In the genomic region with DNA sequence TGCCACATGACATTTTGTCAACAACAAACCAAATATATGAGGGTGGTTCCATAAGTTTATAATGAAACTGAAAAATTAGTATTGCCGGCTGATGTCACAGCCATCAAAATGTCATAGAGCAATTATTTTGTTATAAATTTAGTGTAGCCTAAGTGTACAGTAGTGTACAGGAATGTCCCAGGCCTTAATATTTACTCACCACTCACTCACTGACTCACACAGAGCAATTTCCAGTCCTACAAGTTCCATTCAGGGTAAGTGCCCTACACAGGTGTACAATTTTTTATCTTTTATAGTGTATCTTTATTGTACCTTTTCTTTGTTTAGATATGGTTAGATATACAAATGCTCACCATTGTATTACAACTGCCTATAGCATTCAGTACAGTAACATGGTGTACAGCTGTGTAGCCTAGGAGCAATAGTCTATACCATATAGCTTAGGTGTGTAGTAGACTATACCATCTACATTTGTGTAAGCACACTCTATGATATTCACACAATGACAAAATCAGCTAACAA, we compare ENCODE assay signal across 22 cellular contexts.
A peak's percentile ranks its signal among the peaks of the same experiment; 100 is the strongest.
DNase-seq lines count a peak whose midpoint lies in the region; ATAC-seq and TF ChIP-seq lines count a peak whose summit lies in the region.
"Had no signal": no experiment of that assay in that cellular context is flagged by ENCODE, and none has a peak within 500 bp of the region (broad histone marks: within the 10 kb centered on the region; RNA-seq: fewer than 3 reads in every experiment).

No MANE protein-coding gene starts in this region.

- DNase-seq in LNCaP clone FGC (ENCODE audit: low read depth) (peak; percentile 71), epithelial cell of esophagus (ENCODE audit: low read depth) (peak; percentile 64), mucosa of descending colon (peak in 1 of 3 donors; percentile 9), DMS153 treated with DMSO at 0.1 percent for 48 hours (lab: John Stamatoyannopoulos, UW; ENCODE audit: unreplicated experiment) (no peak), GM19238 (ENCODE audit: insufficient read length, low spot score) (no peak), HK-2 (ENCODE audit: unreplicated experiment) (no peak)
- DNase-seq in CD8-positive, alpha-beta memory T cell: no peak
- DNase-seq: 8988T, DMS53, GOT3, KBM-7, NCI-H1048, NCI-H1417, NCI-H1694 treated with DMSO at 0.1 percent for 48 hours, NCI-H2081, NCI-H226, NCI-H510A treated with DMSO at 0.1 percent for 48 hours, NCI-H748 treated with DMSO at 0.1 percent for 48 hours, SIG-M5 had no signal

- H3K36me3 ChIP-seq in ACC112 (ENCODE audit: insufficient read depth, low read length): no peaks in the 10 kb centered on the region
- H3K36me3 ChIP-seq in mucosa of descending colon (ENCODE audit: low read depth): no peaks in the 10 kb centered on the region
- H3K36me3 ChIP-seq in CD8-positive, alpha-beta memory T cell (ENCODE audit: insufficient read depth, low read length): no peaks in the 10 kb centered on the region
- H3K36me3 ChIP-seq: HAP-1 had no signal

- no peaks in the 10 kb centered on the region for H3K4me1 Mint-ChIP-seq in CD8-positive, alpha-beta memory T cell

- H3K36me3 Mint-ChIP-seq in CD8-positive, alpha-beta memory T cell: peaks cover 0 to 3% (median 0%) of the 10 kb centered on the region in 3 donors

- H3K4me1 ChIP-seq in ACC112 (ENCODE audit: control insufficient read depth, insufficient read depth, low read length, unreplicated experiment): peaks cover 11% of the 10 kb centered on the region
- peaks cover 5% of the 10 kb centered on the region for H3K4me1 ChIP-seq in mucosa of descending colon (ENCODE audit: low read depth)
- no peaks in the 10 kb centered on the region for H3K4me1 ChIP-seq in CD8-positive, alpha-beta memory T cell (ENCODE audit: insufficient read depth, low read length)

- TF ChIP-seq CTCF in LNCaP clone FGC (IDR thresholded peaks at IDR 0.05; ENCODE audit: control insufficient read depth, extremely low read depth, insufficient read depth) (no peak), epithelial cell of esophagus (IDR thresholded peaks at IDR 0.05; ENCODE audit: insufficient read depth, low read depth, low read length, missing control alignments) (no peak), mucosa of descending colon (IDR thresholded peaks at IDR 0.05) (no peak)

- POLR2A ChIA-PET in CD8-positive, alpha-beta memory T cell (lab: Charles Lee): no interaction called here

- peak; percentile 96 for ATAC-seq in mucosa of descending colon

- H3K27me3 ChIP-seq in ACC112 (ENCODE audit: insufficient read depth, low read length): no peaks in the 10 kb centered on the region
- no peaks in the 10 kb centered on the region for H3K27me3 ChIP-seq in CD8-positive, alpha-beta memory T cell (ENCODE audit: insufficient read depth, low read length, poor library complexity, severe bottlenecking)

- peaks cover 5 to 8% (median 6%) of the 10 kb centered on the region in 5 donors for H3K9me3 Mint-ChIP-seq in CD8-positive, alpha-beta memory T cell

- H3K27ac Mint-ChIP-seq in CD8-positive, alpha-beta memory T cell: no peak overlapping the region

- no peak overlapping the region for H3K27ac ChIP-seq in ACC112 (ENCODE audit: low read depth, low read length)
- H3K27ac ChIP-seq in CD8-positive, alpha-beta memory T cell (ENCODE audit: low read depth, low read length): no peak overlapping the region
- H3K27ac ChIP-seq: SK-N-MC had no signal

- no peak overlapping the region for H2AFZ ChIP-seq in ACC112 (ENCODE audit: low read length, unreplicated experiment)

- H3K4me3 ChIP-seq in ACC112 (ENCODE audit: low read depth, low read length) (peak overlapping the region; percentile 48; the same call in 1 of the 2 replicates), LNCaP clone FGC (ENCODE audit: low read depth, low read length) (no peak overlapping the region), epithelial cell of esophagus (ENCODE audit: low read length) (no peak overlapping the region), mucosa of descending colon (no peak overlapping the region)
- no peak overlapping the region for H3K4me3 ChIP-seq in CD8-positive, alpha-beta memory T cell (ENCODE audit: low read length)
- H3K4me3 ChIP-seq: HAP-1, SK-N-MC had no signal

- no peaks in the 10 kb centered on the region for H3K79me2 ChIP-seq in ACC112 (ENCODE audit: control insufficient read depth, insufficient read depth, low read length, unreplicated experiment)

- peaks cover 2 to 23% of the 10 kb centered on the region in 2 donors for H3K27me3 Mint-ChIP-seq in CD8-positive, alpha-beta memory T cell

- no peaks in the 10 kb centered on the region for H3K9me3 ChIP-seq in mucosa of descending colon
- H3K9me3 ChIP-seq in CD8-positive, alpha-beta memory T cell (ENCODE audit: low read length): no peaks in the 10 kb centered on the region
- H3K9me3 ChIP-seq: HAP-1 had no signal

- intact Hi-C loops in mucosa of descending colon (cut with DNase I, micrococcal nuclease): no loop called here

- CTCF ChIA-PET in CD8-positive, alpha-beta memory T cell (lab: Charles Lee): no interaction called here

- H3K4me3 Mint-ChIP-seq in CD8-positive, alpha-beta memory T cell: no peak overlapping the region

Comparison
In these comparisons a context has a peak if more than half of its experiments do, and no peak if none do; other contexts are left out.
1. DNase-seq: peak in LNCaP clone FGC (single experiment) and epithelial cell of esophagus (single experiment); none in CD8-positive, alpha-beta memory T cell (0 of 5), DMS153 treated with DMSO at 0.1 percent for 48 hours (single experiment), GM19238 (single experiment) and HK-2 (single experiment).